In the genomic region with DNA sequence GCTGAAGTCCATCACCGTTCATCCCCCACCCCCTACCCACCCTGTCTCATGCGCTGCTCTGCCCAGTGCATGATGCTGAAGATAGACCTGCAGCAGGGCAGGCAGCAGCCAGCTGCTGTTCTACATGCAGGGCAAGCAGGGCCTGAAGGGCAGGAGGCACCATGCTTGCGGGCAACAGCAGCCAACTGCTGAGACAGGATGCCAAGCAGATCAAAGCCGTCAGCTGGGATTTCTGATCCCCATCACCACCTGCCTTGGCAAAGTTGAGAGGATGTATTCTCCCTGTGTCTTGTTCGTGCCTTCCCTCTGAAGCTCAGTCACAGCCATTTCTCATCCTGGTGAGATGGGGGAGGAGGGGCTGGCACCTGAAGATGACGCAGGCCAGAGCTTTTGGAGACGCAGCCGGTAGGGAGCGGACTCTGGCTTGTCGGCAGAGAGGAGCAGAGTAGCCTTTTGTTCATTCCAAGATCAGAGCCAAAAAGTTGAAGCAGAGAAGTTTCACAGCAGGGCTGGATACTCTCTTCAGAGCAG, we compare ENCODE assay signal across 2 cellular contexts.
TF ChIP-seq lines count a peak whose summit lies in the region.

No MANE protein-coding gene starts in this region.

TF ChIP-seq in SK-N-SH, 30 proteins besides CTCF, POLR2A, EP300 and RAD21 (continued from another document):
- TF ChIP-seq, protein P1, sequence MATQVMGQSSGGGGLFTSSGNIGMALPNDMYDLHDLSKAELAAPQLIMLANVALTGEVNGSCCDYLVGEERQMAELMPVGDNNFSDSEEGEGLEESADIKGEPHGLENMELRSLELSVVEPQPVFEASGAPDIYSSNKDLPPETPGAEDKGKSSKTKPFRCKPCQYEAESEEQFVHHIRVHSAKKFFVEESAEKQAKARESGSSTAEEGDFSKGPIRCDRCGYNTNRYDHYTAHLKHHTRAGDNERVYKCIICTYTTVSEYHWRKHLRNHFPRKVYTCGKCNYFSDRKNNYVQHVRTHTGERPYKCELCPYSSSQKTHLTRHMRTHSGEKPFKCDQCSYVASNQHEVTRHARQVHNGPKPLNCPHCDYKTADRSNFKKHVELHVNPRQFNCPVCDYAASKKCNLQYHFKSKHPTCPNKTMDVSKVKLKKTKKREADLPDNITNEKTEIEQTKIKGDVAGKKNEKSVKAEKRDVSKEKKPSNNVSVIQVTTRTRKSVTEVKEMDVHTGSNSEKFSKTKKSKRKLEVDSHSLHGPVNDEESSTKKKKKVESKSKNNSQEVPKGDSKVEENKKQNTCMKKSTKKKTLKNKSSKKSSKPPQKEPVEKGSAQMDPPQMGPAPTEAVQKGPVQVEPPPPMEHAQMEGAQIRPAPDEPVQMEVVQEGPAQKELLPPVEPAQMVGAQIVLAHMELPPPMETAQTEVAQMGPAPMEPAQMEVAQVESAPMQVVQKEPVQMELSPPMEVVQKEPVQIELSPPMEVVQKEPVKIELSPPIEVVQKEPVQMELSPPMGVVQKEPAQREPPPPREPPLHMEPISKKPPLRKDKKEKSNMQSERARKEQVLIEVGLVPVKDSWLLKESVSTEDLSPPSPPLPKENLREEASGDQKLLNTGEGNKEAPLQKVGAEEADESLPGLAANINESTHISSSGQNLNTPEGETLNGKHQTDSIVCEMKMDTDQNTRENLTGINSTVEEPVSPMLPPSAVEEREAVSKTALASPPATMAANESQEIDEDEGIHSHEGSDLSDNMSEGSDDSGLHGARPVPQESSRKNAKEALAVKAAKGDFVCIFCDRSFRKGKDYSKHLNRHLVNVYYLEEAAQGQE (IDR thresholded peaks at IDR 0.05; ENCODE audit: low read depth, low read length): no peak

TF ChIP-seq in SK-N-SH treated with all-trans-retinoic acid at 6 μM for 48 hours, 23 proteins besides CTCF, POLR2A, EP300 and RAD21 (continued from another document):
- TF ChIP-seq ZNF8 (CRISPR knock-in tag; IDR thresholded peaks at IDR 0.05) (no peak), PPARA (CRISPR knock-in tag; IDR thresholded peaks at IDR 0.05; ENCODE audit: borderline replicate concordance) (no peak), CSDC2 (CRISPR knock-in tag; IDR thresholded peaks at IDR 0.05) (no peak), RARB (CRISPR knock-in tag; IDR thresholded peaks at IDR 0.05) (no peak), ZNF565 (CRISPR knock-in tag; conservative IDR thresholded peaks at IDR 0.05; ENCODE audit: low read depth) (no peak)
- TF ChIP-seq, protein P2, sequence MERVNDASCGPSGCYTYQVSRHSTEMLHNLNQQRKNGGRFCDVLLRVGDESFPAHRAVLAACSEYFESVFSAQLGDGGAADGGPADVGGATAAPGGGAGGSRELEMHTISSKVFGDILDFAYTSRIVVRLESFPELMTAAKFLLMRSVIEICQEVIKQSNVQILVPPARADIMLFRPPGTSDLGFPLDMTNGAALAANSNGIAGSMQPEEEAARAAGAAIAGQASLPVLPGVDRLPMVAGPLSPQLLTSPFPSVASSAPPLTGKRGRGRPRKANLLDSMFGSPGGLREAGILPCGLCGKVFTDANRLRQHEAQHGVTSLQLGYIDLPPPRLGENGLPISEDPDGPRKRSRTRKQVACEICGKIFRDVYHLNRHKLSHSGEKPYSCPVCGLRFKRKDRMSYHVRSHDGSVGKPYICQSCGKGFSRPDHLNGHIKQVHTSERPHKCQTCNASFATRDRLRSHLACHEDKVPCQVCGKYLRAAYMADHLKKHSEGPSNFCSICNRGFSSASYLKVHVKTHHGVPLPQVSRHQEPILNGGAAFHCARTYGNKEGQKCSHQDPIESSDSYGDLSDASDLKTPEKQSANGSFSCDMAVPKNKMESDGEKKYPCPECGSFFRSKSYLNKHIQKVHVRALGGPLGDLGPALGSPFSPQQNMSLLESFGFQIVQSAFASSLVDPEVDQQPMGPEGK (CRISPR knock-in tag; IDR thresholded peaks at IDR 0.05; ENCODE audit: borderline replicate concordance): no peak
- TF ChIP-seq, protein P3, sequence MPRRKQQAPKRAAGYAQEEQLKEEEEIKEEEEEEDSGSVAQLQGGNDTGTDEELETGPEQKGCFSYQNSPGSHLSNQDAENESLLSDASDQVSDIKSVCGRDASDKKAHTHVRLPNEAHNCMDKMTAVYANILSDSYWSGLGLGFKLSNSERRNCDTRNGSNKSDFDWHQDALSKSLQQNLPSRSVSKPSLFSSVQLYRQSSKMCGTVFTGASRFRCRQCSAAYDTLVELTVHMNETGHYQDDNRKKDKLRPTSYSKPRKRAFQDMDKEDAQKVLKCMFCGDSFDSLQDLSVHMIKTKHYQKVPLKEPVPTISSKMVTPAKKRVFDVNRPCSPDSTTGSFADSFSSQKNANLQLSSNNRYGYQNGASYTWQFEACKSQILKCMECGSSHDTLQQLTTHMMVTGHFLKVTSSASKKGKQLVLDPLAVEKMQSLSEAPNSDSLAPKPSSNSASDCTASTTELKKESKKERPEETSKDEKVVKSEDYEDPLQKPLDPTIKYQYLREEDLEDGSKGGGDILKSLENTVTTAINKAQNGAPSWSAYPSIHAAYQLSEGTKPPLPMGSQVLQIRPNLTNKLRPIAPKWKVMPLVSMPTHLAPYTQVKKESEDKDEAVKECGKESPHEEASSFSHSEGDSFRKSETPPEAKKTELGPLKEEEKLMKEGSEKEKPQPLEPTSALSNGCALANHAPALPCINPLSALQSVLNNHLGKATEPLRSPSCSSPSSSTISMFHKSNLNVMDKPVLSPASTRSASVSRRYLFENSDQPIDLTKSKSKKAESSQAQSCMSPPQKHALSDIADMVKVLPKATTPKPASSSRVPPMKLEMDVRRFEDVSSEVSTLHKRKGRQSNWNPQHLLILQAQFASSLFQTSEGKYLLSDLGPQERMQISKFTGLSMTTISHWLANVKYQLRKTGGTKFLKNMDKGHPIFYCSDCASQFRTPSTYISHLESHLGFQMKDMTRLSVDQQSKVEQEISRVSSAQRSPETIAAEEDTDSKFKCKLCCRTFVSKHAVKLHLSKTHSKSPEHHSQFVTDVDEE (CRISPR knock-in tag; IDR thresholded peaks at IDR 0.05): no peak
TF ChIP-seq in SK-N-SH treated with all-trans-retinoic acid at 6 μM for 48 hours: peak in this region for 0.
